In genomic region chr1:117570988-117571409, GRCh38 we compare ENCODE assay signal across 1 cellular context.
TF ChIP-seq lines count a peak whose summit lies in the region.

No MANE protein-coding gene starts in this region.

TF ChIP-seq in WTC11, 78 proteins besides CTCF, POLR2A, EP300 and RAD21 (continued from another document):
- TF ChIP-seq AR (CRISPR knock-in tag; IDR thresholded peaks at IDR 0.05) (no peak), ESRRA (CRISPR knock-in tag; IDR thresholded peaks at IDR 0.05; ENCODE audit: borderline replicate concordance) (no peak), ZNF425 (CRISPR knock-in tag; conservative IDR thresholded peaks at IDR 0.05) (no peak), FOXP4 (CRISPR knock-in tag; IDR thresholded peaks at IDR 0.05) (no peak), USF1 (CRISPR knock-in tag; IDR thresholded peaks at IDR 0.05) (no peak), E2F4 (CRISPR knock-in tag; IDR thresholded peaks at IDR 0.05; ENCODE audit: borderline replicate concordance, low read depth) (no peak), OVOL2 (CRISPR knock-in tag; IDR thresholded peaks at IDR 0.05; ENCODE audit: borderline replicate concordance) (no peak)
TF ChIP-seq in WTC11: peak in this region for 0.
